ENCODE assay signal across 21 cellular contexts in the genomic region with DNA sequence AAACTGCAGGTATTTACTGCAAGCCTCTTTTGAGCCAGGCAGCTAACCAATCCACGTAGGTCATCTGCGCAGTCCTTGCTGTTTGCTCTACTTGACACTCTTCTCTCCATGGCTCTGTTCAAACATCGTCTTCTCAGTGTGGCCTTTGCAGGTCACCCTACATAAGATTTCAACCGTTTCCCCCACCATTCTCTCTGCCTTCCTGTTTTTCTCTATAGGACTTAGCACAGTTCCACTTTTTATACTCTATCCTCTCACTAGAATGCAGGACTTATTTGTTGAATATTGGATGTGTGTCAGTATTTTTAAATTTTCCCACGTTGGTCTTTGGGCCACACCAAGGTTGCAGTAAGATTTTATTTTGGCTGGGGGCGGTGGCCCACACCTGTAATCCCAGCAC. TPM values are rescaled to one million over a fixed set of nuclear protein-coding genes. Genes with fewer than 3 reads are reported as not detected.
DNase-seq lines count a peak whose midpoint lies in the region; ATAC-seq and TF ChIP-seq lines count a peak whose summit lies in the region.
"Had no signal": no experiment of that assay in that cellular context is flagged by ENCODE, and none has a peak within 500 bp of the region (broad histone marks: within the 10 kb centered on the region; RNA-seq: fewer than 3 reads in every experiment).

No MANE protein-coding gene starts in this region.

- H3K27me3 ChIP-seq in BLaER1 (no peaks in the 10 kb centered on the region), trophoblast cell (ENCODE audit: insufficient read depth, low read length) (no peaks in the 10 kb centered on the region)
- no peaks in the 10 kb centered on the region for H3K27me3 ChIP-seq in CD8-positive, alpha-beta T cell (ENCODE audit: insufficient read depth, low read length)
- H3K27me3 ChIP-seq: colonic mucosa, esophagus muscularis mucosa, heart right ventricle, upper lobe of left lung had no signal

- H3K4me1 ChIP-seq in BLaER1, result peaks cover 34% of the 10 kb centered on the region
- H3K4me1 ChIP-seq in CD8-positive, alpha-beta T cell (ENCODE audit: insufficient read depth, low read length), result peaks cover 14% of the 10 kb centered on the region
- peaks cover 3 to 5% of the 10 kb centered on the region in 2 experiments for H3K4me1 ChIP-seq in trophoblast cell (ENCODE audit: control insufficient read depth in 1 of 2, insufficient read depth in 2 of 2, low read length in 2 of 2)
- peaks cover 12% of the 10 kb centered on the region for H3K4me1 ChIP-seq in mucosa of descending colon (ENCODE audit: low read depth)

- peaks cover 4% of the 10 kb centered on the region for H3K79me2 ChIP-seq in trophoblast cell (ENCODE audit: control insufficient read depth, insufficient read depth, low read length, poor library complexity)

- H3K4me3 ChIP-seq in BLaER1, result no peak overlapping the region
- no peak overlapping the region for H3K4me3 ChIP-seq in CD8-positive, alpha-beta T cell (ENCODE audit: low read depth, low read length)
- no peak overlapping the region for H3K4me3 ChIP-seq in trophoblast cell (ENCODE audit: low read depth, low read length)
- no peak overlapping the region for H3K4me3 ChIP-seq in mucosa of descending colon
- H3K4me3 ChIP-seq: colonic mucosa, esophagus muscularis mucosa, heart right ventricle, upper lobe of left lung had no signal

- H4K20me1 ChIP-seq in BLaER1, result peaks cover 41% of the 10 kb centered on the region

- CTCF ChIA-PET in CD8-positive, alpha-beta T cell (lab: Charles Lee), result interaction anchor here (1.1 to 2.4 kb wide), 4 partner anchors 18 to 59 kb away, joined by 4 to 9 read pairs (median 4); partner anchors contain the start of gene TNPO2
- CTCF ChIA-PET in activated CD4-positive, alpha-beta memory T cell treated with anti-CD3 and anti-CD28 coated beads for 36 hours (lab: Charles Lee), result interaction anchor here (1.0 to 1.2 kb wide), 3 partner anchors 12 to 62 kb away, joined by 3 read pairs; no protein-coding TSS in a partner anchor

- no peak for ATAC-seq in CD8-positive, alpha-beta T cell
- ATAC-seq in memory B cell (ENCODE audit: low read depth) (no peak), GM21515 (IDR thresholded peaks at IDR 0.05; ENCODE audit: unreplicated experiment) (no peak), mucosa of descending colon (no peak)
- ATAC-seq: HCT116, heart right ventricle, right cardiac atrium had no signal

- H3K18ac ChIP-seq in trophoblast cell (ENCODE audit: low read length), result no peak overlapping the region

- H3K9me3 Mint-ChIP-seq in CD8-positive, alpha-beta T cell, result no peaks in the 10 kb centered on the region
- no peaks in the 10 kb centered on the region for H3K9me3 Mint-ChIP-seq in activated CD4-positive, alpha-beta memory T cell treated with anti-CD3 and anti-CD28 coated beads for 36 hours
- no peaks in the 10 kb centered on the region for H3K9me3 Mint-ChIP-seq in memory B cell

- 0 out of 2 replicates have a peak overlapping the region, but pooled peaks have one; percentile 24 for H3K9ac ChIP-seq in BLaER1
- H3K9ac ChIP-seq in trophoblast cell (ENCODE audit: low read length), result no peak overlapping the region

- H2BK12ac ChIP-seq in trophoblast cell (ENCODE audit: low read length), result no peak overlapping the region

- no peak for DNase-seq in CD8-positive, alpha-beta T cell
- DNase-seq in activated CD4-positive, alpha-beta memory T cell treated with anti-CD3 and anti-CD28 coated beads for 36 hours, result no peak
- DNase-seq in memory B cell (ENCODE audit: low spot score in 2 of 2) (no peak), trophoblast cell (no peak), NCI-H82 (lab: John Stamatoyannopoulos, UW) (no peak), mucosa of descending colon (no peak)
- DNase-seq: amniotic stem cell; colonic mucosa; heart right ventricle; NCI-H2029; right cardiac atrium; stimulated activated CD4-positive, alpha-beta T cell treated with anti-CD3 and anti-CD28 coated beads, Interleukin-1b, Interleukin-23, amount 100 ng/mL, for 48 hours; T-helper 9 cell; upper lobe of left lung had no signal

- H3K14ac ChIP-seq in trophoblast cell (ENCODE audit: low read length), result no peak overlapping the region

- no peak for TF ChIP-seq CTCF in CD8-positive, alpha-beta T cell (IDR thresholded peaks at IDR 0.05)
- TF ChIP-seq CTCF in mucosa of descending colon (IDR thresholded peaks at IDR 0.05), result no peak

- no peak overlapping the region for H2BK120ac ChIP-seq in trophoblast cell (ENCODE audit: insufficient read depth, low read length, poor library complexity)

- no peak overlapping the region for H4K12ac ChIP-seq in trophoblast cell (ENCODE audit: low read depth, low read length)

- H2AK5ac ChIP-seq in trophoblast cell (ENCODE audit: low read length), result no peak overlapping the region

- H4K91ac ChIP-seq in trophoblast cell (ENCODE audit: low read depth, low read length), result no peak overlapping the region

- H3K4ac ChIP-seq in trophoblast cell (ENCODE audit: low read depth, low read length), result no peak overlapping the region

- H3K4me1 Mint-ChIP-seq in CD8-positive, alpha-beta T cell (ENCODE audit: low read depth), result peaks cover 11% of the 10 kb centered on the region
- H3K4me1 Mint-ChIP-seq in activated CD4-positive, alpha-beta memory T cell treated with anti-CD3 and anti-CD28 coated beads for 36 hours (ENCODE audit: low read depth), result peaks cover 14% of the 10 kb centered on the region
- peaks cover 3% of the 10 kb centered on the region for H3K4me1 Mint-ChIP-seq in memory B cell

- H3K79me1 ChIP-seq in trophoblast cell (ENCODE audit: low read length), result peaks cover 2% of the 10 kb centered on the region

- H3K36me3 ChIP-seq in BLaER1 (peaks cover 54% of the 10 kb centered on the region), trophoblast cell (ENCODE audit: control insufficient read depth in 1 of 2, insufficient read depth in 2 of 2, low read length in 2 of 2) (peaks cover 43 to 48% of the 10 kb centered on the region in 2 experiments), mucosa of descending colon (ENCODE audit: low read depth) (peaks cover 8% of the 10 kb centered on the region)
- H3K36me3 ChIP-seq in CD8-positive, alpha-beta T cell (ENCODE audit: insufficient read depth, low read length), result peaks cover 12% of the 10 kb centered on the region

- peak overlapping the region; percentile 75 for H3K27ac Mint-ChIP-seq in CD8-positive, alpha-beta T cell
- no peak overlapping the region for H3K27ac Mint-ChIP-seq in activated CD4-positive, alpha-beta memory T cell treated with anti-CD3 and anti-CD28 coated beads for 36 hours
- H3K27ac Mint-ChIP-seq in memory B cell, result peak overlapping the region; percentile 28

- intact Hi-C loops in CD8-positive, alpha-beta T cell (cut with DNase I, micrococcal nuclease), result no loop called here
- intact Hi-C loops in activated CD4-positive, alpha-beta memory T cell treated with anti-CD3 and anti-CD28 coated beads for 36 hours (cut with micrococcal nuclease), result no loop called here
- intact Hi-C loops in mucosa of descending colon (cut with DNase I, micrococcal nuclease), result no loop called here

- H2BK5ac ChIP-seq in trophoblast cell (ENCODE audit: low read depth, low read length, poor library complexity), result no peak overlapping the region

- WGBS in trophoblast cell (ENCODE audit: extremely low coverage, insufficient coverage, insufficient read length), result no CpG with 5 or more reads among the region's 6 CpGs

- peaks cover 27% of the 10 kb centered on the region for H3K36me3 Mint-ChIP-seq in CD8-positive, alpha-beta T cell
- H3K36me3 Mint-ChIP-seq in activated CD4-positive, alpha-beta memory T cell treated with anti-CD3 and anti-CD28 coated beads for 36 hours, result peaks cover 15% of the 10 kb centered on the region
- peaks cover 8% of the 10 kb centered on the region for H3K36me3 Mint-ChIP-seq in memory B cell

- POLR2A ChIA-PET in CD8-positive, alpha-beta T cell (lab: Charles Lee), result no interaction called here
- POLR2A ChIA-PET in activated CD4-positive, alpha-beta memory T cell treated with anti-CD3 and anti-CD28 coated beads for 36 hours (lab: Charles Lee), result no interaction called here

- H3K4me2 ChIP-seq in BLaER1, result 0 out of 2 replicates have a peak overlapping the region, but pooled peaks have one; percentile 97
- H3K4me2 ChIP-seq in trophoblast cell (ENCODE audit: low read length), result no peak overlapping the region

- H3K9me3 ChIP-seq in BLaER1 (no peaks in the 10 kb centered on the region), trophoblast cell (ENCODE audit: insufficient read depth, low read depth, low read length) (peaks cover 2% of the 10 kb centered on the region), mucosa of descending colon (no peaks in the 10 kb centered on the region)
- no peaks in the 10 kb centered on the region for H3K9me3 ChIP-seq in CD8-positive, alpha-beta T cell (ENCODE audit: low read length)
- H3K9me3 ChIP-seq: colonic mucosa, esophagus muscularis mucosa, heart right ventricle, upper lobe of left lung had no signal

- no peak overlapping the region for H3K23ac ChIP-seq in trophoblast cell (ENCODE audit: low read length)

- peak overlapping the region; percentile 63 for H3K4me3 Mint-ChIP-seq in CD8-positive, alpha-beta T cell
- H3K4me3 Mint-ChIP-seq in activated CD4-positive, alpha-beta memory T cell treated with anti-CD3 and anti-CD28 coated beads for 36 hours, result peak overlapping the region; percentile 22
- H3K4me3 Mint-ChIP-seq in memory B cell, result peak overlapping the region; percentile 58

- H3K27me3 Mint-ChIP-seq in CD8-positive, alpha-beta T cell (ENCODE audit: low read depth), result no peaks in the 10 kb centered on the region
- no peaks in the 10 kb centered on the region for H3K27me3 Mint-ChIP-seq in activated CD4-positive, alpha-beta memory T cell treated with anti-CD3 and anti-CD28 coated beads for 36 hours
- H3K27me3 Mint-ChIP-seq in memory B cell, result no peaks in the 10 kb centered on the region

- H3K27ac ChIP-seq in BLaER1 (no peak overlapping the region), trophoblast cell (ENCODE audit: low read depth, low read length) (no peak overlapping the region)
- H3K27ac ChIP-seq in CD8-positive, alpha-beta T cell (ENCODE audit: low read depth, low read length), result no peak overlapping the region
- H3K27ac ChIP-seq: colonic mucosa, esophagus muscularis mucosa, heart right ventricle, upper lobe of left lung had no signal

- no peak overlapping the region for H4K8ac ChIP-seq in trophoblast cell (ENCODE audit: low read depth, low read length)

- H2AFZ ChIP-seq in trophoblast cell (ENCODE audit: insufficient read depth, low read length, poor library complexity), result no peak overlapping the region

RNA-seq across cellular contexts. Expression of gene FBXW9, which starts 1.7 kb away (rescaled TPM):
- total RNA-seq in CD8-positive, alpha-beta T cell, result 1 to 10 TPM; 2.3 to 2.8 TPM
- total RNA-seq in activated CD4-positive, alpha-beta memory T cell treated with anti-CD3 and anti-CD28 coated beads for 36 hours, result 1 to 10 TPM; 6.6 to 7.0 TPM
- polyA plus RNA-seq in trophoblast cell (2013), result 4.9 and 5.3 TPM in 2 replicates
- total RNA-seq in mucosa of descending colon, result 1 to 10 TPM; 6.0 to 8.9 (median 7.8) TPM

RNA-seq across cellular contexts. Expression of gene GNG14, which starts 10.3 kb away (rescaled TPM):
- not detected for total RNA-seq in CD8-positive, alpha-beta T cell
- total RNA-seq in activated CD4-positive, alpha-beta memory T cell treated with anti-CD3 and anti-CD28 coated beads for 36 hours, result not detected
- polyA plus RNA-seq in trophoblast cell (2013), result not detected in 2 replicates
- total RNA-seq in mucosa of descending colon, result not detected
- total RNA-seq: activated CD8-positive, alpha-beta memory T cell treated with anti-CD3 and anti-CD28 coated beads for 36 hours; colonic mucosa; esophagus muscularis mucosa; heart right ventricle; kidney epithelial cell; right cardiac atrium; upper lobe of left lung had no signal
- polyA plus RNA-seq: BJ, heart right ventricle, right cardiac atrium had no signal

RNA-seq across cellular contexts. Expression of gene DHPS, which starts 16.5 kb away (rescaled TPM):
- 100 to 1,000 TPM in 1 of 2 experiments, 10 to 100 TPM in 1; 98.7 to 100 TPM for total RNA-seq in CD8-positive, alpha-beta T cell
- 100 to 1,000 TPM; 126 to 127 TPM for total RNA-seq in activated CD4-positive, alpha-beta memory T cell treated with anti-CD3 and anti-CD28 coated beads for 36 hours
- polyA plus RNA-seq in trophoblast cell (2013), result 53.8 and 54.8 TPM in 2 replicates
- total RNA-seq in mucosa of descending colon, result 10 to 100 TPM; 71.4 to 91.4 (median 88.9) TPM

RNA-seq across cellular contexts. Expression of gene TNPO2, which starts 25.6 kb away (rescaled TPM):
- total RNA-seq in CD8-positive, alpha-beta T cell, result 10 to 100 TPM; 39.4 to 39.6 TPM
- 10 to 100 TPM; 65.2 to 76.4 TPM for total RNA-seq in activated CD4-positive, alpha-beta memory T cell treated with anti-CD3 and anti-CD28 coated beads for 36 hours
- 29.5 and 30.4 TPM in 2 replicates for polyA plus RNA-seq in trophoblast cell (2013)
- total RNA-seq in mucosa of descending colon, result 10 to 100 TPM; 48.9 to 73.3 (median 66.9) TPM

RNA-seq across cellular contexts. Expression of gene WDR83, which starts 31.5 kb away (rescaled TPM):
- 1 to 10 TPM; 7.4 to 10.0 TPM for total RNA-seq in CD8-positive, alpha-beta T cell
- total RNA-seq in activated CD4-positive, alpha-beta memory T cell treated with anti-CD3 and anti-CD28 coated beads for 36 hours, result 10 to 100 TPM; 17.1 to 17.8 TPM
- polyA plus RNA-seq in trophoblast cell (2013), result 6.7 and 7.5 TPM in 2 replicates
- 10 to 100 TPM in 1 of 3 donors, 1 to 10 TPM in 2; 6.4 to 13.4 (median 7.4) TPM for total RNA-seq in mucosa of descending colon
